In the genomic region with DNA sequence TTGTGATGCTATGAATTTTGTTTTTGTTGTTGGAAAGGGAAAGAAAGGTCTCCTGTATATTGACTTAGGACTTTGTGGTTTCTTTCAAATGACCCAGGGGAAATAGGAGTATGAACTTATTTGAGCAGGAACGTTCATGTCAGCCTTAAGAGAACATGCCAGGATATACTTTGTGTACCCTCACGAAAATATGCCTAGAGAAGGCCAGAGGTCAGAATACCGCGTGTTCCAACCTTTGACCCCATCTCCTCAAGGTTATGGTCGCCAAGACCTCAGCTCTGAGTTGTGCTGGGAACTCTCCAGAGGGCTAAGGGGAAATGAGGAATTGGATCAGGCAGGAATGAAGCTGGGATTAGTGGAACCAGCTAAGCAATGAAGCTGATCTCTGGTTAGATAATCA, we compare ENCODE assay signal across 18 cellular contexts. TPM values are rescaled to one million over a fixed set of nuclear protein-coding genes. Genes with fewer than 3 reads are reported as not detected.
DNase-seq lines count a peak whose midpoint lies in the region; ATAC-seq, FAIRE-seq and TF ChIP-seq lines count a peak whose summit lies in the region.
"Had no signal": no experiment of that assay in that cellular context is flagged by ENCODE, and none has a peak within 500 bp of the region (broad histone marks: within the 10 kb centered on the region; RNA-seq: fewer than 3 reads in every experiment).

No MANE protein-coding gene starts in this region.

- no peak overlapping the region for H2AK5ac ChIP-seq in H1 (ENCODE audit: low read depth, low read length)

- H3K36me3 ChIP-seq in HepG2 (replicated peaks in 1 of 2; ENCODE audit: control insufficient read depth in 1 of 2, insufficient read depth in 2 of 2, low read length in 2 of 2) (no peaks in the 10 kb centered on the region), right lobe of liver (no peaks in the 10 kb centered on the region), H1 (ENCODE audit: control insufficient read depth in 2 of 4, insufficient read depth in 4 of 4, low read length in 3 of 4) (no peaks in the 10 kb centered on the region), brain microvascular endothelial cell (replicated peaks) (no peaks in the 10 kb centered on the region)
- H3K36me3 ChIP-seq: BLaER1 had no signal

- TF ChIP-seq RAD21 in HepG2 (CRISPR knock-in tag; IDR thresholded peaks at IDR 0.05) (no peak), H1 (IDR thresholded peaks at IDR 0.05 in 1 of 2, conservative IDR thresholded peaks at IDR 0.05 in 1 of 2; ENCODE audit: low read depth in 2 of 2, low read length in 2 of 2) (no peak)

- H4K20me1 ChIP-seq in HepG2 (ENCODE audit: insufficient read depth, low read length) (no peaks in the 10 kb centered on the region), H1 (replicated peaks in 1 of 2; ENCODE audit: control insufficient read depth in 1 of 2, insufficient read depth in 2 of 2, low read length in 2 of 2) (no peaks in the 10 kb centered on the region)
- H4K20me1 ChIP-seq: BLaER1 had no signal

- H4K5ac ChIP-seq in H1 (ENCODE audit: insufficient read length, low read depth, low read length) = no peak overlapping the region

- H3K27me3 Mint-ChIP-seq in nephron (ENCODE audit: low read depth) = no peaks in the 10 kb centered on the region

- no peak for TF ChIP-seq EP300 in HepG2 (IDR thresholded peaks at IDR 0.05; ENCODE audit: low read depth in 2 of 2, low read length in 2 of 2)
- no peak for TF ChIP-seq EP300 in HepG2 (CRISPR knock-in tag; IDR thresholded peaks at IDR 0.05; ENCODE audit: borderline replicate concordance)
- no peak for TF ChIP-seq EP300 in H1 (IDR thresholded peaks at IDR 0.05; ENCODE audit: borderline replicate concordance in 1 of 2, low read depth in 2 of 2, low read length in 2 of 2)

- peak overlapping the region in 2 of 3 experiments; percentile 2 to 97 for H3K4me3 Mint-ChIP-seq in nephron
- H3K4me3 Mint-ChIP-seq: CD14-positive monocyte had no signal

- H3K23ac ChIP-seq in H1 (ENCODE audit: insufficient read length) = no peak overlapping the region

- DNase-seq in HepG2 (ENCODE audit: low spot score) = no peak
- no peak for DNase-seq in right lobe of liver
- no peak for DNase-seq in H1 (ENCODE audit: low read depth in 1 of 2, low spot score in 2 of 2)
- no peak for DNase-seq in SW 1271 (lab: John Stamatoyannopoulos, UW)
- no peak for DNase-seq in brain microvascular endothelial cell
- DNase-seq in NCI-H1694 (lab: John Stamatoyannopoulos, UW) = no peak
- DNase-seq: 8988T; Calu3; CD4-positive, alpha-beta memory T cell; DMS79 treated with DMSO at 0.1 percent for 48 hours; GF-D8; GOT3; H9 had no signal

- H4K8ac ChIP-seq in H1 (ENCODE audit: extremely low read depth, insufficient read depth, low read length) = no peak overlapping the region

- H3K9ac ChIP-seq in HepG2 (ENCODE audit: insufficient read depth, low read depth, low read length) (no peak overlapping the region), H1 (replicated peaks in 1 of 4; ENCODE audit: extremely low read depth in 1 of 4, low read depth in 3 of 4, low read length in 3 of 4) (no peak overlapping the region)
- H3K9ac ChIP-seq: BLaER1 had no signal

- H3K4me1 Mint-ChIP-seq in nephron = peaks cover 6% of the 10 kb centered on the region

- under 1% methylated on average over 5 of the region's 5 CpGs for WGBS in HepG2 (ENCODE audit: low lambda C conversion rate)
- 29% methylated on average over 5 of the region's 5 CpGs for WGBS in right lobe of liver (ENCODE audit: insufficient coverage, low coverage, low lambda C conversion rate, missing lambda C conversion rate)
- WGBS in H1 (ENCODE audit: extremely low coverage in 1 of 2, insufficient coverage in 1 of 2, insufficient read length in 1 of 2, insufficient replicate concordance in 2 of 2, low coverage in 1 of 2, low lambda C conversion rate in 2 of 2, missing lambda C conversion rate in 1 of 2), 2 experiments = 84% methylated on average over 5 of the region's 5 CpGs; no CpG with 5 or more reads in 1 of the 2 experiments

- peaks cover 31% of the 10 kb centered on the region for H3K4me1 ChIP-seq in HepG2 (ENCODE audit: insufficient read depth, low read length)
- H3K4me1 ChIP-seq in right lobe of liver = no peaks in the 10 kb centered on the region
- H3K4me1 ChIP-seq in H1 (replicated peaks in 1 of 4; ENCODE audit: control insufficient read depth in 3 of 4, insufficient read depth in 4 of 4, low read length in 3 of 4) = peaks cover 0 to 7% (median 4%) of the 10 kb centered on the region in 4 experiments; a peak in 4 of 7 replicates

- H2BK12ac ChIP-seq in H1 (ENCODE audit: low read depth, low read length) = no peak overlapping the region

- peaks cover 7% of the 10 kb centered on the region; the same call in 1 of the 2 replicates for H3K23me2 ChIP-seq in H1 (ENCODE audit: low read depth, low read length)

- POLR2A ChIA-PET in HepG2 (lab: Yijun Ruan, JAX) (interaction anchor here (0.8 kb wide), 1 partner anchor 70 kb away, joined by 3 read pairs; a partner anchor contains a TSS), H1 (lab: Charles Lee; ENCODE audit: partially characterized antibody) (interaction anchor here (1.5 kb wide), 1 partner anchor 70 kb away, joined by 3 read pairs; a partner anchor contains a TSS)

- BruUV-seq in HepG2 (replicated peaks; lab: Mats Ljungman, UMichigan) = no TSS peak

- peaks cover 2% of the 10 kb centered on the region for H3K9me3 Mint-ChIP-seq in nephron
- H3K9me3 Mint-ChIP-seq: H9 had no signal

- H2BK15ac ChIP-seq in H1 (ENCODE audit: low read length) = no peak overlapping the region

- H3K79me2 ChIP-seq in HepG2 (ENCODE audit: insufficient read depth, low read length) = no peaks in the 10 kb centered on the region
- no peaks in the 10 kb centered on the region for H3K79me2 ChIP-seq in H1 (ENCODE audit: control insufficient read depth in 1 of 2, insufficient read depth in 2 of 2, low read length in 2 of 2)

- no peak overlapping the region for H3K4ac ChIP-seq in H1 (replicated peaks; ENCODE audit: insufficient read length, low read depth, low read length)

- H2BK120ac ChIP-seq in H1 (replicated peaks; ENCODE audit: low read depth, low read length) = no peak overlapping the region

- no peak overlapping the region for H3K18ac ChIP-seq in H1 (ENCODE audit: extremely low read depth, low read length)

- H3K27ac Mint-ChIP-seq in nephron = no peak overlapping the region
- H3K27ac Mint-ChIP-seq: CD14-positive monocyte; CD4-positive, alpha-beta memory T cell; H9 had no signal

- TF ChIP-seq CTCF in HepG2 (CRISPR knock-in tag; IDR thresholded peaks at IDR 0.05) = no peak
- TF ChIP-seq CTCF in right lobe of liver (IDR thresholded peaks at IDR 0.05) = no peak
- TF ChIP-seq CTCF in H1 (IDR thresholded peaks at IDR 0.05; ENCODE audit: control extremely low read depth in 1 of 3, insufficient read depth in 1 of 3, low read depth in 1 of 3, low read length in 3 of 3) = no peak
- TF ChIP-seq CTCF in nephron (IDR thresholded peaks at IDR 0.05; ENCODE audit: unreplicated experiment in 3 of 3) = no peak
- TF ChIP-seq CTCF in brain microvascular endothelial cell (IDR thresholded peaks at IDR 0.05; ENCODE audit: low read depth, low read length, missing control alignments) = no peak

- CTCF ChIA-PET in HepG2 (lab: Yijun Ruan, JAX; ENCODE audit: low intra/inter-chr PET ratio, low total read pairs) (no interaction called here), H1 (lab: Charles Lee; ENCODE audit: partially characterized antibody) (interaction anchor here (0.7 to 2.3 kb wide), 9 partner anchors 11 to 149 kb away, joined by 3 to 6 read pairs (median 3); no protein-coding TSS in a partner anchor)

- in situ Hi-C loops in HepG2 (cut with HindIII; ENCODE audit: extremely low pct_ligation_motif_present, low pct_unique_long_range_greater_than_20kb) (no loop called here), brain microvascular endothelial cell (cut with HindIII; ENCODE audit: low pct_ligation_motif_present, low sequenced_read_pairs) (no loop called here)

- no peak overlapping the region for H2AFZ ChIP-seq in HepG2 (ENCODE audit: low read length)
- no peak overlapping the region for H2AFZ ChIP-seq in H1 (ENCODE audit: low read length)

- H3K9me3 ChIP-seq in HepG2 (ENCODE audit: low read length) = no peaks in the 10 kb centered on the region
- peaks cover 0 to 4% (median 0%) of the 10 kb centered on the region in 4 donors for H3K9me3 ChIP-seq in right lobe of liver
- H3K9me3 ChIP-seq in H1 (ENCODE audit: insufficient read depth in 2 of 2, low read depth in 1 of 2, low read length in 1 of 2) = no peaks in the 10 kb centered on the region
- H3K9me3 ChIP-seq: BLaER1 had no signal

- no peak overlapping the region for H3K4me3 ChIP-seq in HepG2 (replicated peaks in 1 of 3; ENCODE audit: insufficient read depth in 1 of 3, low read depth in 2 of 3, low read length in 3 of 3)
- H3K4me3 ChIP-seq in right lobe of liver = no peak overlapping the region
- no peak overlapping the region for H3K4me3 ChIP-seq in H1 (ENCODE audit: extremely low read depth in 1 of 4, insufficient read depth in 2 of 4, low read depth in 3 of 4, low read length in 4 of 4)
- H3K4me3 ChIP-seq in brain microvascular endothelial cell (ENCODE audit: low read depth, low read length) = no peak overlapping the region
- H3K4me3 ChIP-seq: BLaER1 had no signal

- intact Hi-C loops in HepG2 (cut with micrococcal nuclease; ENCODE audit: unreplicated experiment) = no loop called here
- intact Hi-C loops in right lobe of liver (cut with DNase I) = no loop called here

- H3K4me2 ChIP-seq in HepG2 (ENCODE audit: low read depth, low read length) (peak overlapping the region; percentile 38), H1 (ENCODE audit: insufficient read depth in 1 of 2, low read depth in 2 of 2, low read length in 2 of 2) (no peak overlapping the region)
- H3K4me2 ChIP-seq: BLaER1 had no signal

- H3K79me1 ChIP-seq in H1 (ENCODE audit: low read depth, low read length) = no peaks in the 10 kb centered on the region

- no peak overlapping the region for H2BK20ac ChIP-seq in H1 (ENCODE audit: low read length)

- H2BK5ac ChIP-seq in H1 (ENCODE audit: low read depth, low read length) = no peak overlapping the region

- H3K27ac ChIP-seq in HepG2 (ENCODE audit: extremely low read length, insufficient read depth, low read length) (no peak overlapping the region), right lobe of liver (no peak overlapping the region), H1 (ENCODE audit: low read depth, low read length) (no peak overlapping the region), brain microvascular endothelial cell (no peak overlapping the region)
- H3K27ac ChIP-seq: BLaER1 had no signal

- ATAC-seq in HepG2 = no peak
- ATAC-seq in right lobe of liver = no peak

- TF ChIP-seq POLR2A in HepG2 (IDR thresholded peaks at IDR 0.05; ENCODE audit: insufficient read depth in 1 of 2, low read depth in 2 of 2, low read length in 2 of 2) (no peak), right lobe of liver (IDR thresholded peaks at IDR 0.05) (no peak), H1 (IDR thresholded peaks at IDR 0.05; ENCODE audit: control extremely low read depth in 1 of 2, low read depth in 2 of 2, low read length in 2 of 2) (no peak)

- H3K56ac ChIP-seq in H1 (replicated peaks; ENCODE audit: insufficient read length, low read depth, low read length) = no peak overlapping the region

- H3K27me3 ChIP-seq in HepG2 (ENCODE audit: control insufficient read depth in 1 of 2, insufficient read depth in 2 of 2, low read length in 2 of 2) = no peaks in the 10 kb centered on the region
- H3K27me3 ChIP-seq in right lobe of liver = no peaks in the 10 kb centered on the region
- peaks cover 0 to 3% (median 0%) of the 10 kb centered on the region in 4 experiments; a peak in 3 of 7 replicates for H3K27me3 ChIP-seq in H1 (replicated peaks in 1 of 4; ENCODE audit: control insufficient read depth in 3 of 4, extremely low read depth in 1 of 4, insufficient read depth in 3 of 4, low read length in 3 of 4)
- H3K27me3 ChIP-seq in brain microvascular endothelial cell (replicated peaks) = no peaks in the 10 kb centered on the region
- H3K27me3 ChIP-seq: BLaER1 had no signal

- H3K36me3 Mint-ChIP-seq in nephron (ENCODE audit: low read depth) = no peaks in the 10 kb centered on the region
- H3K36me3 Mint-ChIP-seq: CD14-positive monocyte had no signal

- H4K91ac ChIP-seq in H1 (replicated peaks; ENCODE audit: insufficient read length, low read length) = no peak overlapping the region

- FAIRE-seq in HepG2 (lab: Jason Lieb, UNC) (no peak), H1 (lab: Jason Lieb, UNC) (peak; percentile 19)

- H3K14ac ChIP-seq in H1 (ENCODE audit: insufficient read length) = no peak overlapping the region

RNA-seq across cellular contexts. Expression of a gene that starts 11.5 kb away (rescaled TPM):
- total RNA-seq in HepG2 (2016; rRNA removed; fragmentation: Illumina TruSeq; extraction: Trizol) = not detected in 2 replicates
- not detected in 2 replicates for total RNA-seq in HepG2 (2016; cell fraction: cytosol; rRNA removed; fragmentation: Illumina TruSeq; extraction: Trizol; ENCODE audit: low read depth)
- total RNA-seq in HepG2 (2016; cell fraction: insoluble cytoplasmic fraction; rRNA removed; fragmentation: Illumina TruSeq; extraction: Trizol) = not detected in 2 replicates
- not detected in 2 replicates for total RNA-seq in HepG2 (2016; cell fraction: membrane; rRNA removed; fragmentation: Illumina TruSeq; extraction: Trizol)
- not detected in 2 replicates for total RNA-seq in HepG2 (2016; cell fraction: nucleus; rRNA removed; fragmentation: Illumina TruSeq; extraction: Trizol)
- polyA plus RNA-seq in HepG2 (2011; rRNA removed) = 0.05 TPM in 1 of 2 replicates, not detected in the other
- not detected in 2 replicates for polyA plus RNA-seq in HepG2 (2011; cell fraction: cytosol; rRNA removed)
- polyA plus RNA-seq in HepG2 (2011; cell fraction: nucleus; rRNA removed) = 0.14 TPM in 1 of 2 replicates, not detected in the other
- not detected in 2 replicates for polyA plus RNA-seq in HepG2 (2012)
- not detected in 2 replicates for polyA plus RNA-seq in HepG2 (2016; cell fraction: cytosol; fragmentation: Illumina TruSeq; extraction: Trizol; ENCODE audit: low read depth)
- not detected in 2 replicates for polyA plus RNA-seq in HepG2 (2016; cell fraction: insoluble cytoplasmic fraction; fragmentation: Illumina TruSeq; extraction: Trizol; ENCODE audit: low read depth)
- not detected in 2 replicates for polyA plus RNA-seq in HepG2 (2016; cell fraction: membrane; fragmentation: Illumina TruSeq; extraction: Trizol; ENCODE audit: low read depth)
- polyA plus RNA-seq in HepG2 (2016; cell fraction: nucleus; fragmentation: Illumina TruSeq; extraction: Trizol; ENCODE audit: insufficient read depth, low read depth) = not detected in 2 replicates
- not detected in 2 replicates for polyA minus RNA-seq in HepG2 (2011; rRNA and poly(A)+ RNA removed; ENCODE audit: low replicate concordance)
- polyA minus RNA-seq in HepG2 (2011; cell fraction: cytosol; rRNA and poly(A)+ RNA removed) = not detected in 2 replicates
- polyA minus RNA-seq in HepG2 (2011; cell fraction: nucleus; rRNA and poly(A)+ RNA removed) = not detected in 2 replicates
- not detected for total RNA-seq in right lobe of liver
- not detected in 2 replicates for total RNA-seq in H1 (2021; fragmentation: NEBNext Ultra II Directional; extraction: Animal tissue kit (Norgen Biotek cat#: 25700))
- 0.06 and 0.19 TPM in 2 replicates for polyA plus RNA-seq in H1 (2011; rRNA removed)
- 0.10 TPM for polyA plus RNA-seq in H1 (2011; cell fraction: cytosol; rRNA removed)
- 0.20 TPM for polyA plus RNA-seq in H1 (2011; cell fraction: nucleus; rRNA removed)
- 0.15 to 0.24 TPM (median 0.16 TPM) in 3 of 4 replicates, not detected in the other for polyA plus RNA-seq in H1 (2012, experiment 1 of 2)
- polyA plus RNA-seq in H1 (2012, experiment 2 of 2) = not detected
- not detected for polyA plus RNA-seq in H1 (2013, experiment 1 of 2)
- 0.04 TPM for polyA plus RNA-seq in H1 (2013, experiment 2 of 2)
- polyA minus RNA-seq in H1 (2011; rRNA and poly(A)+ RNA removed) = 0.20 TPM in 1 of 2 replicates, not detected in the other
- polyA minus RNA-seq in H1 (2011; cell fraction: cytosol; rRNA and poly(A)+ RNA removed) = not detected
- polyA minus RNA-seq in H1 (2011; cell fraction: nucleus; rRNA and poly(A)+ RNA removed) = not detected
- total RNA-seq: A673; Calu3; CD4-positive, alpha-beta memory T cell had no signal
- polyA plus RNA-seq: AG04450, CD14-positive monocyte had no signal

RNA-seq across cellular contexts. Expression of a gene that starts 11.6 kb away (rescaled TPM):
- total RNA-seq in HepG2 (2016; rRNA removed; fragmentation: Illumina TruSeq; extraction: Trizol) (0.18 and 0.93 TPM in 2 replicates), right lobe of liver (1 to 10 TPM in 1 of 6 experiments, under 1 TPM in 2, not detected in 3; 0.22 to 1.1 (median 0.42) TPM)
- total RNA-seq in HepG2 (2016; cell fraction: cytosol; rRNA removed; fragmentation: Illumina TruSeq; extraction: Trizol; ENCODE audit: low read depth) = 1.1 TPM in 2 replicates
- 0.37 and 0.69 TPM in 2 replicates for total RNA-seq in HepG2 (2016; cell fraction: insoluble cytoplasmic fraction; rRNA removed; fragmentation: Illumina TruSeq; extraction: Trizol)
- 0.93 and 1.2 TPM in 2 replicates for total RNA-seq in HepG2 (2016; cell fraction: membrane; rRNA removed; fragmentation: Illumina TruSeq; extraction: Trizol)
- 0.43 and 1.6 TPM in 2 replicates for total RNA-seq in HepG2 (2016; cell fraction: nucleus; rRNA removed; fragmentation: Illumina TruSeq; extraction: Trizol)
- polyA plus RNA-seq in HepG2 (2011; rRNA removed) (0.17 and 0.46 TPM in 2 replicates), H1 (2011; rRNA removed) (3.2 and 6.0 TPM in 2 replicates)
- polyA plus RNA-seq in HepG2 (2011; cell fraction: cytosol; rRNA removed) = 0.60 and 0.79 TPM in 2 replicates
- polyA plus RNA-seq in HepG2 (2011; cell fraction: nucleus; rRNA removed) = 0.95 and 1.2 TPM in 2 replicates
- polyA plus RNA-seq in HepG2 (2012) = 0.50 and 0.83 TPM in 2 replicates
- polyA plus RNA-seq in HepG2 (2016; cell fraction: cytosol; fragmentation: Illumina TruSeq; extraction: Trizol; ENCODE audit: low read depth) = 0.60 and 1.1 TPM in 2 replicates
- 0.47 and 1.2 TPM in 2 replicates for polyA plus RNA-seq in HepG2 (2016; cell fraction: insoluble cytoplasmic fraction; fragmentation: Illumina TruSeq; extraction: Trizol; ENCODE audit: low read depth)
- 0.72 and 1.1 TPM in 2 replicates for polyA plus RNA-seq in HepG2 (2016; cell fraction: membrane; fragmentation: Illumina TruSeq; extraction: Trizol; ENCODE audit: low read depth)
- polyA plus RNA-seq in HepG2 (2016; cell fraction: nucleus; fragmentation: Illumina TruSeq; extraction: Trizol; ENCODE audit: insufficient read depth, low read depth) = 0.88 and 1.7 TPM in 2 replicates
- polyA minus RNA-seq in HepG2 (2011; rRNA and poly(A)+ RNA removed; ENCODE audit: low replicate concordance) = 0.56 TPM in 1 of 2 replicates, not detected in the other
- not detected in 2 replicates for polyA minus RNA-seq in HepG2 (2011; cell fraction: cytosol; rRNA and poly(A)+ RNA removed)
- 0.87 TPM in 1 of 2 replicates, not detected in the other for polyA minus RNA-seq in HepG2 (2011; cell fraction: nucleus; rRNA and poly(A)+ RNA removed)
- total RNA-seq in H1 (2021; fragmentation: NEBNext Ultra II Directional; extraction: Animal tissue kit (Norgen Biotek cat#: 25700)) = 0.91 and 1.0 TPM in 2 replicates
- 3.9 TPM for polyA plus RNA-seq in H1 (2011; cell fraction: cytosol; rRNA removed)
- polyA plus RNA-seq in H1 (2011; cell fraction: nucleus; rRNA removed) = 4.7 TPM
- 0.77 to 3.2 TPM (median 2.8 TPM) in 4 replicates for polyA plus RNA-seq in H1 (2012, experiment 1 of 2)
- 1.6 TPM for polyA plus RNA-seq in H1 (2012, experiment 2 of 2)
- polyA plus RNA-seq in H1 (2013, experiment 1 of 2) = 0.87 TPM
- 0.79 TPM for polyA plus RNA-seq in H1 (2013, experiment 2 of 2)
- 0.39 and 1.1 TPM in 2 replicates for polyA minus RNA-seq in H1 (2011; rRNA and poly(A)+ RNA removed)
- polyA minus RNA-seq in H1 (2011; cell fraction: cytosol; rRNA and poly(A)+ RNA removed) = 2.6 TPM
- polyA minus RNA-seq in H1 (2011; cell fraction: nucleus; rRNA and poly(A)+ RNA removed) = 5.4 TPM
- total RNA-seq: A673; Calu3; CD4-positive, alpha-beta memory T cell had no signal
- polyA plus RNA-seq: AG04450; CD14-positive monocyte; CD4-positive, alpha-beta memory T cell had no signal

RNA-seq across cellular contexts. Expression of a gene that starts 36.5 kb away (rescaled TPM):
- total RNA-seq in HepG2 (2016; rRNA removed; fragmentation: Illumina TruSeq; extraction: Trizol) (not detected in 2 replicates), right lobe of liver (under 1 TPM in 2 of 6 experiments, not detected in 4; 0.15 to 0.31 TPM)
- not detected in 2 replicates for total RNA-seq in HepG2 (2016; cell fraction: cytosol; rRNA removed; fragmentation: Illumina TruSeq; extraction: Trizol; ENCODE audit: low read depth)
- total RNA-seq in HepG2 (2016; cell fraction: insoluble cytoplasmic fraction; rRNA removed; fragmentation: Illumina TruSeq; extraction: Trizol) = not detected in 2 replicates
- not detected in 2 replicates for total RNA-seq in HepG2 (2016; cell fraction: membrane; rRNA removed; fragmentation: Illumina TruSeq; extraction: Trizol)
- total RNA-seq in HepG2 (2016; cell fraction: nucleus; rRNA removed; fragmentation: Illumina TruSeq; extraction: Trizol) = not detected in 2 replicates
- polyA plus RNA-seq in HepG2 (2011; rRNA removed) (not detected in 2 replicates), H1 (2011; rRNA removed) (0.45 and 0.47 TPM in 2 replicates)
- not detected in 2 replicates for polyA plus RNA-seq in HepG2 (2011; cell fraction: cytosol; rRNA removed)
- polyA plus RNA-seq in HepG2 (2011; cell fraction: nucleus; rRNA removed) = not detected in 2 replicates
- polyA plus RNA-seq in HepG2 (2012) = not detected in 2 replicates
- polyA plus RNA-seq in HepG2 (2016; cell fraction: cytosol; fragmentation: Illumina TruSeq; extraction: Trizol; ENCODE audit: low read depth) = not detected in 2 replicates
- not detected in 2 replicates for polyA plus RNA-seq in HepG2 (2016; cell fraction: insoluble cytoplasmic fraction; fragmentation: Illumina TruSeq; extraction: Trizol; ENCODE audit: low read depth)
- polyA plus RNA-seq in HepG2 (2016; cell fraction: membrane; fragmentation: Illumina TruSeq; extraction: Trizol; ENCODE audit: low read depth) = not detected in 2 replicates
- not detected in 2 replicates for polyA plus RNA-seq in HepG2 (2016; cell fraction: nucleus; fragmentation: Illumina TruSeq; extraction: Trizol; ENCODE audit: insufficient read depth, low read depth)
- polyA minus RNA-seq in HepG2 (2011; rRNA and poly(A)+ RNA removed; ENCODE audit: low replicate concordance) = not detected in 2 replicates
- not detected in 2 replicates for polyA minus RNA-seq in HepG2 (2011; cell fraction: cytosol; rRNA and poly(A)+ RNA removed)
- polyA minus RNA-seq in HepG2 (2011; cell fraction: nucleus; rRNA and poly(A)+ RNA removed) = not detected in 2 replicates
- total RNA-seq in H1 (2021; fragmentation: NEBNext Ultra II Directional; extraction: Animal tissue kit (Norgen Biotek cat#: 25700)) = not detected in 2 replicates
- 0.36 TPM for polyA plus RNA-seq in H1 (2011; cell fraction: cytosol; rRNA removed)
- polyA plus RNA-seq in H1 (2011; cell fraction: nucleus; rRNA removed) = 0.43 TPM
- polyA plus RNA-seq in H1 (2012, experiment 1 of 2) = 0.13 to 0.28 TPM in 2 of 4 replicates, not detected in the others
- polyA plus RNA-seq in H1 (2012, experiment 2 of 2) = 0.26 TPM
- polyA plus RNA-seq in H1 (2013, experiment 1 of 2) = 0.12 TPM
- 0.20 TPM for polyA plus RNA-seq in H1 (2013, experiment 2 of 2)
- polyA minus RNA-seq in H1 (2011; rRNA and poly(A)+ RNA removed) = not detected in 2 replicates
- polyA minus RNA-seq in H1 (2011; cell fraction: cytosol; rRNA and poly(A)+ RNA removed) = not detected
- polyA minus RNA-seq in H1 (2011; cell fraction: nucleus; rRNA and poly(A)+ RNA removed) = 1.00 TPM
- total RNA-seq: A673; Calu3; CD4-positive, alpha-beta memory T cell had no signal
- polyA plus RNA-seq: AG04450; CD14-positive monocyte; CD4-positive, alpha-beta memory T cell had no signal
